Comparison of ENCODE assay signal across 14 cellular contexts in genomic region chr4:152591876-152592275, GRCh38. TPM values are rescaled to one million over a fixed set of nuclear protein-coding genes. Genes with fewer than 3 reads are reported as not detected.
A peak's percentile ranks its signal among the peaks of the same experiment; 100 is the strongest.
DNase-seq lines count a peak whose midpoint lies in the region; ATAC-seq, FAIRE-seq and TF ChIP-seq lines count a peak whose summit lies in the region.
"Had no signal": no experiment of that assay in that cellular context is flagged by ENCODE, and none has a peak within 500 bp of the region (broad histone marks: within the 10 kb centered on the region; RNA-seq: fewer than 3 reads in every experiment).

No MANE protein-coding gene starts in this region.

- H3K9ac ChIP-seq in HepG2 (ENCODE audit: insufficient read depth, low read depth, low read length) = no peak overlapping the region
- no peak overlapping the region for H3K9ac ChIP-seq in endothelial cell of umbilical vein (replicated peaks; ENCODE audit: extremely low read depth, insufficient read depth, low read length)

- H2AFZ ChIP-seq in HepG2 (ENCODE audit: low read length) (no peak overlapping the region), endothelial cell of umbilical vein (ENCODE audit: low read depth, low read length) (peak overlapping the region; percentile 59)

- peaks cover 0 to 19% of the 10 kb centered on the region in 2 experiments; a peak in 3 of 5 replicates for H3K27me3 ChIP-seq in HepG2 (ENCODE audit: control insufficient read depth in 1 of 2, insufficient read depth in 2 of 2, low read length in 2 of 2)
- no peaks in the 10 kb centered on the region for H3K27me3 ChIP-seq in right lobe of liver
- peaks cover 12 to 14% of the 10 kb centered on the region in 2 experiments for H3K27me3 ChIP-seq in endothelial cell of umbilical vein (ENCODE audit: control insufficient read depth in 2 of 2, insufficient read depth in 2 of 2, low read length in 2 of 2)
- no peaks in the 10 kb centered on the region for H3K27me3 ChIP-seq in muscle layer of duodenum (ENCODE audit: low read depth, low read length)
- H3K27me3 ChIP-seq: right atrium auricular region had no signal

- H3K79me2 ChIP-seq in HepG2 (ENCODE audit: insufficient read depth, low read length) (no peaks in the 10 kb centered on the region), endothelial cell of umbilical vein (ENCODE audit: control insufficient read depth, insufficient read depth, low read length) (no peaks in the 10 kb centered on the region)

- POLR2A ChIA-PET in HepG2 (lab: Yijun Ruan, JAX) (no interaction called here), endothelial cell of umbilical vein (lab: Charles Lee) (no interaction called here)

- H3K9me3 ChIP-seq in HepG2 (ENCODE audit: low read length) = no peaks in the 10 kb centered on the region
- H3K9me3 ChIP-seq in right lobe of liver = no peaks in the 10 kb centered on the region
- no peaks in the 10 kb centered on the region for H3K9me3 ChIP-seq in endothelial cell of umbilical vein (replicated peaks; ENCODE audit: control insufficient read depth, insufficient read depth, low read length)
- no peaks in the 10 kb centered on the region for H3K9me3 ChIP-seq in muscle layer of duodenum (ENCODE audit: control insufficient read depth in 1 of 2, low read length in 2 of 2)
- H3K9me3 ChIP-seq: neutrophil, right atrium auricular region, SJSA1 had no signal

- H3K27ac ChIP-seq in HepG2 (ENCODE audit: extremely low read length, insufficient read depth, low read length) (no peak overlapping the region), right lobe of liver (no peak overlapping the region), endothelial cell of umbilical vein (ENCODE audit: insufficient read depth, low read depth, low read length) (no peak overlapping the region), muscle layer of duodenum (ENCODE audit: low read length) (no peak overlapping the region)
- H3K27ac ChIP-seq: neutrophil, SJSA1 had no signal

- TF ChIP-seq EP300 in HepG2 (IDR thresholded peaks at IDR 0.05; ENCODE audit: low read depth in 2 of 2, low read length in 2 of 2) (no peak), HepG2 (CRISPR knock-in tag; IDR thresholded peaks at IDR 0.05; ENCODE audit: borderline replicate concordance) (no peak)

- in situ Hi-C loops in HepG2 (cut with HindIII; ENCODE audit: extremely low pct_ligation_motif_present, low pct_unique_long_range_greater_than_20kb) = no loop called here

- H3K4me2 ChIP-seq in HepG2 (ENCODE audit: low read depth, low read length) = peak overlapping the region; percentile 76
- peak overlapping the region; percentile 18 for H3K4me2 ChIP-seq in endothelial cell of umbilical vein (ENCODE audit: insufficient read depth, low read length)

- no peak for TF ChIP-seq POLR2A in HepG2 (IDR thresholded peaks at IDR 0.05; ENCODE audit: insufficient read depth in 1 of 2, low read depth in 2 of 2, low read length in 2 of 2)
- no peak for TF ChIP-seq POLR2A in right lobe of liver (IDR thresholded peaks at IDR 0.05)
- no peak for TF ChIP-seq POLR2A in endothelial cell of umbilical vein (IDR thresholded peaks at IDR 0.05; ENCODE audit: low read depth, low read length)

- DNase-seq in HepG2 (ENCODE audit: low spot score) (no peak), right lobe of liver (no peak), endothelial cell of umbilical vein (ENCODE audit: low read depth, low spot score) (no peak), D341Med (ENCODE audit: low spot score) (no peak), SIG-M5 treated with dmso at 0.1 percent for 504 hours (lab: John Stamatoyannopoulos, UW; ENCODE audit: unreplicated experiment) (no peak), MV-4-11 (lab: John Stamatoyannopoulos, UW) (no peak), DMS53 treated with DMSO at 0.1 percent for 48 hours (lab: John Stamatoyannopoulos, UW; ENCODE audit: unreplicated experiment) (no peak)
- DNase-seq: NCI-H446 treated with DMSO at 0.1 percent for 48 hours had no signal

- intact Hi-C loops in HepG2 (cut with micrococcal nuclease; ENCODE audit: unreplicated experiment) = no loop called here
- intact Hi-C loops in right lobe of liver (cut with DNase I) = no loop called here
- intact Hi-C loops in endothelial cell of umbilical vein (cut with micrococcal nuclease) = no loop called here

- WGBS in HepG2 (ENCODE audit: low lambda C conversion rate) = 26% methylated on average over 6 of the region's 6 CpGs
- WGBS in right lobe of liver (ENCODE audit: insufficient coverage, low coverage, low lambda C conversion rate, missing lambda C conversion rate) = 86% methylated on average over 6 of the region's 6 CpGs

- BruUV-seq in HepG2 (replicated peaks; lab: Mats Ljungman, UMichigan) (no TSS peak), endothelial cell of umbilical vein (replicated peaks; lab: Mats Ljungman, UMichigan) (no TSS peak)

- TF ChIP-seq CTCF in HepG2 (CRISPR knock-in tag; IDR thresholded peaks at IDR 0.05) (no peak), right lobe of liver (IDR thresholded peaks at IDR 0.05) (no peak), endothelial cell of umbilical vein (IDR thresholded peaks at IDR 0.05; ENCODE audit: extremely low read depth in 1 of 2, insufficient read depth in 1 of 2, low read depth in 1 of 2, low read length in 2 of 2) (no peak)

- CTCF ChIA-PET in HepG2 (lab: Yijun Ruan, JAX; ENCODE audit: low intra/inter-chr PET ratio, low total read pairs) (no interaction called here), endothelial cell of umbilical vein (lab: Charles Lee) (interaction anchor here (1.3 to 1.7 kb wide), 3 partner anchors 12 to 137 kb away, joined by 5 to 9 read pairs (median 5); no protein-coding TSS in a partner anchor)

- dilution Hi-C loops in endothelial cell of umbilical vein (cut with MboI; ENCODE audit: extremely low pct_ligation_motif_present, low sequenced_read_pairs) = no loop called here

- ATAC-seq in HepG2 (no peak), right lobe of liver (no peak)

- TF ChIP-seq RAD21 in HepG2 (CRISPR knock-in tag; IDR thresholded peaks at IDR 0.05) = no peak

- H3K4me3 ChIP-seq in HepG2 (replicated peaks in 1 of 3; ENCODE audit: insufficient read depth in 1 of 3, low read depth in 2 of 3, low read length in 3 of 3) = no peak overlapping the region; a peak in 1 of 6 replicates
- H3K4me3 ChIP-seq in right lobe of liver = no peak overlapping the region
- H3K4me3 ChIP-seq in endothelial cell of umbilical vein (replicated peaks in 1 of 3; ENCODE audit: insufficient read depth in 1 of 3, low read depth in 1 of 3, low read length in 3 of 3) = no peak overlapping the region
- H3K4me3 ChIP-seq in muscle layer of duodenum (ENCODE audit: low read depth in 1 of 2, low read length in 2 of 2) = peak overlapping the region; percentile 30 to 53
- H3K4me3 ChIP-seq: SJSA1 had no signal

- no peaks in the 10 kb centered on the region for H3K36me3 ChIP-seq in HepG2 (replicated peaks in 1 of 2; ENCODE audit: control insufficient read depth in 1 of 2, insufficient read depth in 2 of 2, low read length in 2 of 2)
- H3K36me3 ChIP-seq in right lobe of liver = no peaks in the 10 kb centered on the region
- no peaks in the 10 kb centered on the region for H3K36me3 ChIP-seq in endothelial cell of umbilical vein (ENCODE audit: control insufficient read depth in 2 of 2, extremely low read depth in 1 of 2, insufficient read depth in 2 of 2, low read length in 2 of 2)
- H3K36me3 ChIP-seq in muscle layer of duodenum (ENCODE audit: control insufficient read depth in 1 of 2, insufficient read depth in 2 of 2, low read length in 2 of 2) = no peaks in the 10 kb centered on the region
- H3K36me3 ChIP-seq: neutrophil, right atrium auricular region, SJSA1 had no signal

- H4K20me1 ChIP-seq in HepG2 (ENCODE audit: insufficient read depth, low read length) = no peaks in the 10 kb centered on the region
- no peaks in the 10 kb centered on the region for H4K20me1 ChIP-seq in endothelial cell of umbilical vein (replicated peaks; ENCODE audit: control insufficient read depth, extremely low read depth, insufficient read depth, low read length)

- H3K4me1 ChIP-seq in HepG2 (ENCODE audit: insufficient read depth, low read length) = peaks cover 14% of the 10 kb centered on the region
- no peaks in the 10 kb centered on the region for H3K4me1 ChIP-seq in right lobe of liver
- no peaks in the 10 kb centered on the region for H3K4me1 ChIP-seq in endothelial cell of umbilical vein (ENCODE audit: control insufficient read depth, extremely low read depth, insufficient read depth, low read length)
- H3K4me1 ChIP-seq in muscle layer of duodenum (ENCODE audit: control insufficient read depth in 1 of 2, insufficient read depth in 2 of 2, low read length in 2 of 2) = peaks cover 0 to 13% of the 10 kb centered on the region in 2 donors
- H3K4me1 ChIP-seq: SJSA1 had no signal

- no peaks in the 10 kb centered on the region for H3K9me1 ChIP-seq in endothelial cell of umbilical vein (replicated peaks; ENCODE audit: control insufficient read depth, extremely low read depth, insufficient read depth, low read length)

- FAIRE-seq in HepG2 (lab: Jason Lieb, UNC) = no peak
- no peak for FAIRE-seq in endothelial cell of umbilical vein (lab: Jason Lieb, UNC)
- FAIRE-seq: colon, HTR-8/SVneo had no signal

RNA-seq across cellular contexts. Expression of gene FBXW7, which starts 56.0 kb away (rescaled TPM):
- 21.7 and 40.9 TPM in 2 replicates for total RNA-seq in HepG2 (2016; rRNA removed; fragmentation: Illumina TruSeq; extraction: Trizol)
- total RNA-seq in HepG2 (2016; cell fraction: cytosol; rRNA removed; fragmentation: Illumina TruSeq; extraction: Trizol; ENCODE audit: low read depth) = 390 and 448 TPM in 2 replicates
- 20.3 and 39.8 TPM in 2 replicates for total RNA-seq in HepG2 (2016; cell fraction: insoluble cytoplasmic fraction; rRNA removed; fragmentation: Illumina TruSeq; extraction: Trizol)
- total RNA-seq in HepG2 (2016; cell fraction: membrane; rRNA removed; fragmentation: Illumina TruSeq; extraction: Trizol) = 97.2 and 111 TPM in 2 replicates
- total RNA-seq in HepG2 (2016; cell fraction: nucleus; rRNA removed; fragmentation: Illumina TruSeq; extraction: Trizol) = 53.9 and 55.5 TPM in 2 replicates
- 5.0 and 5.9 TPM in 2 replicates for polyA plus RNA-seq in HepG2 (2011; rRNA removed)
- polyA plus RNA-seq in HepG2 (2011; cell fraction: cytosol; rRNA removed) = 2.2 and 4.6 TPM in 2 replicates
- polyA plus RNA-seq in HepG2 (2011; cell fraction: nucleus; rRNA removed) = 9.7 and 13.6 TPM in 2 replicates
- polyA plus RNA-seq in HepG2 (2012) = 11.4 and 16.7 TPM in 2 replicates
- 0.57 and 0.69 TPM in 2 replicates for polyA plus RNA-seq in HepG2 (2016; cell fraction: cytosol; fragmentation: Illumina TruSeq; extraction: Trizol; ENCODE audit: low read depth)
- polyA plus RNA-seq in HepG2 (2016; cell fraction: insoluble cytoplasmic fraction; fragmentation: Illumina TruSeq; extraction: Trizol; ENCODE audit: low read depth) = 7.5 and 10.8 TPM in 2 replicates
- polyA plus RNA-seq in HepG2 (2016; cell fraction: membrane; fragmentation: Illumina TruSeq; extraction: Trizol; ENCODE audit: low read depth) = 1.5 TPM in 2 replicates
- polyA plus RNA-seq in HepG2 (2016; cell fraction: nucleus; fragmentation: Illumina TruSeq; extraction: Trizol; ENCODE audit: insufficient read depth, low read depth) = 24.1 and 28.3 TPM in 2 replicates
- polyA minus RNA-seq in HepG2 (2011; rRNA and poly(A)+ RNA removed; ENCODE audit: low replicate concordance) = 8.0 and 9.7 TPM in 2 replicates
- 8.8 and 18.1 TPM in 2 replicates for polyA minus RNA-seq in HepG2 (2011; cell fraction: cytosol; rRNA and poly(A)+ RNA removed)
- 85.0 and 102 TPM in 2 replicates for polyA minus RNA-seq in HepG2 (2011; cell fraction: nucleus; rRNA and poly(A)+ RNA removed)
- 10 to 100 TPM; 12.9 to 25.5 (median 17.6) TPM for total RNA-seq in right lobe of liver
- total RNA-seq in endothelial cell of umbilical vein = 27.9 and 28.1 TPM in 2 replicates
- polyA plus RNA-seq in endothelial cell of umbilical vein = 5.1 and 7.0 TPM in 2 replicates
- 7.0 and 7.7 TPM in 2 replicates for polyA plus RNA-seq in endothelial cell of umbilical vein (2011; cell fraction: cytosol; rRNA removed)
- 44.1 and 57.3 TPM in 2 replicates for polyA plus RNA-seq in endothelial cell of umbilical vein (2011; cell fraction: nucleus; rRNA removed)
- polyA plus RNA-seq in endothelial cell of umbilical vein (2012) = 12.7 and 15.2 TPM in 2 replicates
- polyA minus RNA-seq in endothelial cell of umbilical vein = 27.1 and 37.7 TPM in 2 replicates
- polyA minus RNA-seq in endothelial cell of umbilical vein (2011; cell fraction: cytosol; rRNA and poly(A)+ RNA removed) = 9.4 TPM
- polyA minus RNA-seq in endothelial cell of umbilical vein (2011; cell fraction: nucleus; rRNA and poly(A)+ RNA removed) = 68.6 and 81.3 TPM in 2 replicates

Comparison
In these comparisons a context has a peak if more than half of its experiments do, and no peak if none do; other contexts are left out.
1. H3K4me3 ChIP-seq: peak in muscle layer of duodenum (2 of 2); none in HepG2 (0 of 3), right lobe of liver (0 of 3) and endothelial cell of umbilical vein (0 of 3).